Comparison of ENCODE assay signal across 1 cellular context in genomic region chr10:3241128-3242057, GRCh38.
TF ChIP-seq lines count a peak whose summit lies in the region.

No MANE protein-coding gene starts in this region.

TF ChIP-seq in H1, 55 proteins besides CTCF, POLR2A, EP300 and RAD21 (continued from another document):
- TF ChIP-seq USF2 (IDR thresholded peaks at IDR 0.05; ENCODE audit: low read length) (no peak), RBBP5 (IDR thresholded peaks at IDR 0.05; ENCODE audit: borderline replicate concordance, low read depth, low read length) (no peak), ZNF274 (IDR thresholded peaks at IDR 0.05; ENCODE audit: borderline replicate concordance, extremely low read depth, low read length) (no peak)
